Comparison of ENCODE assay signal across 19 cellular contexts in genomic region chr21:42393443-42393950, GRCh38. TPM values are rescaled to one million over a fixed set of nuclear protein-coding genes. Genes with fewer than 3 reads are reported as not detected.
DNase-seq lines count a peak whose midpoint lies in the region; ATAC-seq and TF ChIP-seq lines count a peak whose summit lies in the region.
"Had no signal": no experiment of that assay in that cellular context is flagged by ENCODE, and none has a peak within 500 bp of the region (broad histone marks: within the 10 kb centered on the region; RNA-seq: fewer than 3 reads in every experiment).

No MANE protein-coding gene starts in this region.

- no peak for TF ChIP-seq POLR2A in gastrocnemius medialis (IDR thresholded peaks at IDR 0.05)

- peaks cover 9% of the 10 kb centered on the region for H3K27me3 Mint-ChIP-seq in activated naive CD4-positive, alpha-beta T cell treated with anti-CD3 and anti-CD28 coated beads, Interleukin-2, amount 10 ng/mL, durations not matched to agents 7 days and 5 days
- no peaks in the 10 kb centered on the region for H3K27me3 Mint-ChIP-seq in activated naive CD8-positive, alpha-beta T cell

- no peak overlapping the region for H3K27ac ChIP-seq in Karpas-422 (ENCODE audit: low read length)
- no peak overlapping the region for H3K27ac ChIP-seq in gastrocnemius medialis
- H3K27ac ChIP-seq: VCaP had no signal

- H3K4me3 Mint-ChIP-seq in activated naive CD4-positive, alpha-beta T cell treated with anti-CD3 and anti-CD28 coated beads, Interleukin-2, amount 10 ng/mL, durations not matched to agents 7 days and 5 days: peak overlapping the region; percentile 2
- H3K4me3 Mint-ChIP-seq in activated naive CD8-positive, alpha-beta T cell: peak overlapping the region; percentile 78
- H3K4me3 Mint-ChIP-seq: endodermal cell had no signal

- peak overlapping the region; percentile 76 for H3K27ac Mint-ChIP-seq in activated naive CD4-positive, alpha-beta T cell treated with anti-CD3 and anti-CD28 coated beads, Interleukin-2, amount 10 ng/mL, durations not matched to agents 7 days and 5 days
- H3K27ac Mint-ChIP-seq in activated naive CD8-positive, alpha-beta T cell: peak overlapping the region; percentile 86
- H3K27ac Mint-ChIP-seq: endodermal cell had no signal

- peak; percentile 30 for ATAC-seq in stimulated activated naive CD8-positive, alpha-beta T cell treated with anti-CD3 and anti-CD28 coated beads, Interleukin-15, Interleukin-2, amounts not matched to agents 100 U/mL and 50 U/mL, for 24 hours
- ATAC-seq in gastrocnemius medialis (no peak), esophagus mucosa (no peak)
- ATAC-seq: left cardiac atrium, sciatic nerve, SK-N-SH treated with all-trans-retinoic acid at 6 μM for 48 hours had no signal

- in situ Hi-C loops in gastrocnemius medialis (cut with MboI; ENCODE audit: low sequenced_read_pairs in 4 of 4): no loop called here

- peaks cover 20% of the 10 kb centered on the region for H3K36me3 Mint-ChIP-seq in activated naive CD4-positive, alpha-beta T cell treated with anti-CD3 and anti-CD28 coated beads, Interleukin-2, amount 10 ng/mL, durations not matched to agents 7 days and 5 days
- peaks cover 5% of the 10 kb centered on the region for H3K36me3 Mint-ChIP-seq in activated naive CD8-positive, alpha-beta T cell

- intact Hi-C loops in gastrocnemius medialis (cut with DNase I; ENCODE audit: low total_unique reads): no loop called here

- H3K9ac ChIP-seq in Karpas-422 (ENCODE audit: low read length): no peak overlapping the region

- H3K4me1 ChIP-seq in Karpas-422 (ENCODE audit: low read length) (peaks cover 35% of the 10 kb centered on the region), gastrocnemius medialis (no peaks in the 10 kb centered on the region)
- H3K4me1 ChIP-seq: Peyer's patch had no signal

- peak overlapping the region; percentile 28 for H3K4me2 ChIP-seq in Karpas-422 (ENCODE audit: low read depth, low read length, poor library complexity, severe bottlenecking)

- H3K9me3 ChIP-seq in Karpas-422 (ENCODE audit: low read length) (no peaks in the 10 kb centered on the region), gastrocnemius medialis (no peaks in the 10 kb centered on the region)
- H3K9me3 ChIP-seq: Peyer's patch had no signal

- H3K79me2 ChIP-seq in Karpas-422 (ENCODE audit: low read length): no peaks in the 10 kb centered on the region

- no peak for TF ChIP-seq CTCF in gastrocnemius medialis (IDR thresholded peaks at IDR 0.05 in 4 of 5, conservative IDR thresholded peaks at IDR 0.05 in 1 of 5)

- H3K27me3 ChIP-seq in Karpas-422 (ENCODE audit: low read length) (no peaks in the 10 kb centered on the region), gastrocnemius medialis (peaks cover 0 to 5% (median 3%) of the 10 kb centered on the region in 3 donors)
- H3K27me3 ChIP-seq: Peyer's patch had no signal

- H3K9me3 Mint-ChIP-seq in activated naive CD4-positive, alpha-beta T cell treated with anti-CD3 and anti-CD28 coated beads, Interleukin-2, amount 10 ng/mL, durations not matched to agents 7 days and 5 days: no peaks in the 10 kb centered on the region
- H3K9me3 Mint-ChIP-seq in activated naive CD8-positive, alpha-beta T cell (ENCODE audit: low read depth): no peaks in the 10 kb centered on the region
- H3K9me3 Mint-ChIP-seq: endodermal cell had no signal

- H3K36me3 ChIP-seq in Karpas-422 (ENCODE audit: insufficient read depth, low read length): no peaks in the 10 kb centered on the region
- H3K36me3 ChIP-seq in gastrocnemius medialis: no peaks in the 10 kb centered on the region
- H3K36me3 ChIP-seq: Peyer's patch had no signal

- CTCF ChIA-PET in activated naive CD4-positive, alpha-beta T cell treated with anti-CD3 and anti-CD28 coated beads, Interleukin-2, amount 10 ng/mL, durations not matched to agents 7 days and 5 days (lab: Charles Lee): interaction anchor here (1.0 to 2.1 kb wide), 4 partner anchors 10 to 57 kb away, joined by 3 to 13 read pairs (median 6); partner anchors contain the start of gene UBASH3A

- H3K4me3 ChIP-seq in Karpas-422 (ENCODE audit: low read length): no peak overlapping the region
- no peak overlapping the region for H3K4me3 ChIP-seq in gastrocnemius medialis
- H3K4me3 ChIP-seq: Peyer's patch had no signal

- peaks cover 72% of the 10 kb centered on the region for H3K4me1 Mint-ChIP-seq in activated naive CD4-positive, alpha-beta T cell treated with anti-CD3 and anti-CD28 coated beads, Interleukin-2, amount 10 ng/mL, durations not matched to agents 7 days and 5 days
- H3K4me1 Mint-ChIP-seq in activated naive CD8-positive, alpha-beta T cell (ENCODE audit: low read depth): peaks cover 73% of the 10 kb centered on the region

- H3K9me2 ChIP-seq in Karpas-422 (replicated peaks; ENCODE audit: insufficient read depth, low read length): no peaks in the 10 kb centered on the region

- no peaks in the 10 kb centered on the region for H4K20me1 ChIP-seq in Karpas-422 (ENCODE audit: insufficient read depth, low read depth, low read length)

- H2AFZ ChIP-seq in Karpas-422 (ENCODE audit: low read length): no peak overlapping the region

- DNase-seq in activated naive CD4-positive, alpha-beta T cell treated with anti-CD3 and anti-CD28 coated beads, Interleukin-2, amount 10 ng/mL, durations not matched to agents 7 days and 5 days: no peak
- DNase-seq in activated naive CD4-positive, alpha-beta T cell (lab: John Stamatoyannopoulos, UW): no peak
- no peak for DNase-seq in Karpas-422
- DNase-seq in stimulated activated naive CD8-positive, alpha-beta T cell treated with anti-CD3 and anti-CD28 coated beads, Interleukin-15, Interleukin-2, amounts not matched to agents 100 U/mL and 50 U/mL, for 24 hours: no peak
- no peak for DNase-seq in gastrocnemius medialis
- DNase-seq in stimulated activated CD4-positive, alpha-beta T cell treated with anti-CD3 and anti-CD28 coated beads, Interleukin-2, amount 100 ng/mL, for 48 hours: no peak
- DNase-seq: DMS53, endodermal cell, left cardiac atrium, NCI-H2081, NCI-H524 treated with DMSO at 0.1 percent for 48 hours, nucleus accumbens, Peyer's patch had no signal

RNA-seq across cellular contexts. Expression of gene TMPRSS3, which starts 2.4 kb away (rescaled TPM):
- not detected in 2 replicates for total RNA-seq in Karpas-422 (2014; rRNA removed; shearing (Covaris generic); ENCODE audit: low replicate concordance)
- total RNA-seq in gastrocnemius medialis (not detected), esophagus mucosa (0.32 TPM)
- total RNA-seq: endodermal cell, sciatic nerve, temporal lobe had no signal

RNA-seq across cellular contexts. Expression of gene UBASH3A, which starts 10.2 kb away (rescaled TPM):
- not detected in 2 replicates for total RNA-seq in Karpas-422 (2014; rRNA removed; shearing (Covaris generic); ENCODE audit: low replicate concordance)
- total RNA-seq in gastrocnemius medialis (under 1 TPM in 1 of 4 donors, not detected in 3; 0.41 TPM), esophagus mucosa (0.24 TPM)
- total RNA-seq: endodermal cell, temporal lobe had no signal

RNA-seq across cellular contexts. Expression of gene TFF1, which starts 27.2 kb away (rescaled TPM):
- not detected in 2 replicates for total RNA-seq in Karpas-422 (2014; rRNA removed; shearing (Covaris generic); ENCODE audit: low replicate concordance)
- total RNA-seq in gastrocnemius medialis: not detected
- total RNA-seq in esophagus mucosa: not detected
- total RNA-seq: left cardiac atrium, sciatic nerve, temporal lobe had no signal

RNA-seq across cellular contexts. Expression of gene TFF2, which starts 42.7 kb away (rescaled TPM):
- not detected in 2 replicates for total RNA-seq in Karpas-422 (2014; rRNA removed; shearing (Covaris generic); ENCODE audit: low replicate concordance)
- total RNA-seq in gastrocnemius medialis: not detected
- not detected for total RNA-seq in esophagus mucosa
- total RNA-seq: endodermal cell, left cardiac atrium, sciatic nerve, temporal lobe had no signal
